In the genomic region with DNA sequence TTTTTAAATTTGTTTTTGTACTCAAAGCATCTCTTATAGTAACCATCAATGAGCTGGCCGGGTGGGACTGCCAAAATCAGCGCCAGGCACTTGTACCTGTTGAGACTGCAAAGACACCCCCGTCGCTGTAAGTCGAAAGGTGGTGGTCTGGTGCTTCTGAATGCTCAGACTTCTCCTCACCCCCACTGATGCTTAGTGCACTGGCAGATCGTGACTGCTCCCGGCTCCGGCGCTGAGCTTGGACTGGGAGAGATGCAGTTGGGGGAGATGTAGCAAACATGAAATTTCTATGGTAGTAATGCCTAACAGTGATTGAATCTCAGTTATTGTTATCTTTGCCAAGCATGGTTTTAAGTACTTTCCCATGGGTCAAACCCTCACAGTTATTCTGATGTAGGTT, we compare ENCODE assay signal across 40 cellular contexts.
"Had no signal": no experiment of that assay in that cellular context is flagged by ENCODE, and none has a peak within 500 bp of the region (broad histone marks: within the 10 kb centered on the region; RNA-seq: fewer than 3 reads in every experiment).

No MANE protein-coding gene starts in this region.

- H3K9me3 ChIP-seq: adrenal gland, ascending aorta, body of pancreas, breast epithelium had no signal

- H3K4me3 ChIP-seq: adrenal gland, ascending aorta, body of pancreas, breast epithelium, cardiac muscle cell had no signal

- FAIRE-seq: astrocyte, bronchial epithelial cell had no signal

- H3K4me3 Mint-ChIP-seq: activated naive CD4-positive, alpha-beta T cell treated with anti-CD3 and anti-CD28 coated beads for 36 hours; activated naive CD4-positive, alpha-beta T cell treated with anti-CD3 and anti-CD28 coated beads, Interleukin-2, amount 10 ng/mL, durations not matched to agents 7 days and 5 days; activated naive CD4-positive, alpha-beta T cell treated with anti-CD3 and anti-CD28 coated beads, Interleukin-2, amount 50 U/mL, for 24 hours; activated naive CD8-positive, alpha-beta T cell; activated naive CD8-positive, alpha-beta T cell treated with anti-CD3 and anti-CD28 coated beads for 36 hours; activated naive CD8-positive, alpha-beta T cell treated with anti-CD3 and anti-CD28 coated beads, Interleukin-2, amount 10 ng/mL, durations not matched to agents 7 days and 5 days; activated naive CD8-positive, alpha-beta T cell treated with anti-CD3 and anti-CD28 coated beads, Interleukin-2, amount 50 U/mL, for 24 hours; activated T-cell treated with anti-CD3 and anti-CD28 coated beads, Interleukin-2, amount 50 U/mL, for 24 hours; activated T-cell treated with anti-CD3 and anti-CD28 coated beads, Interleukin-2, amount 50 U/mL, for 4 hours; activated T-cell treated with anti-CD3 and anti-CD28 coated beads, Interleukin-2, amount 50 U/mL, for 72 hours; activated T-helper 1 cell treated with anti-CD3 and anti-CD28 coated beads, Interleukin-12 subunit alpha, Interleukin-12 subunit beta, Interleukin-2, Interleukin-4 antibody, amounts not matched to agents 30 ng/mL and 10 ng/mL and 1 ng/mL, durations not matched to agents 14 hours and 24 hours and 36 hours; activated T-helper 17 cell treated with anti-CD3 and anti-CD28 coated beads, Interleukin-2, amount 50 U/mL, for 72 hours; brain; central memory CD8-positive, alpha-beta T cell had no signal

- H3K36me3 ChIP-seq: adrenal gland, ascending aorta, brain microvascular endothelial cell, breast epithelium, cardiac muscle cell had no signal

- H3K4me1 ChIP-seq: adrenal gland, ascending aorta, body of pancreas, breast epithelium had no signal

- H3K9me3 Mint-ChIP-seq: activated naive CD4-positive, alpha-beta T cell treated with anti-CD3 and anti-CD28 coated beads, Interleukin-2, amount 10 ng/mL, durations not matched to agents 7 days and 5 days; activated naive CD4-positive, alpha-beta T cell treated with anti-CD3 and anti-CD28 coated beads, Interleukin-2, amount 50 U/mL, for 24 hours; activated naive CD8-positive, alpha-beta T cell treated with anti-CD3 and anti-CD28 coated beads, Interleukin-2, amount 10 ng/mL, durations not matched to agents 7 days and 5 days; activated T-cell treated with anti-CD3 and anti-CD28 coated beads, Interleukin-2, amount 50 U/mL, for 4 hours; activated T-helper 17 cell treated with anti-CD3 and anti-CD28 coated beads, Interleukin-2, amount 50 U/mL, for 72 hours; brain; central memory CD8-positive, alpha-beta T cell had no signal

- H3K27ac Mint-ChIP-seq: activated naive CD4-positive, alpha-beta T cell treated with anti-CD3 and anti-CD28 coated beads for 36 hours; activated naive CD4-positive, alpha-beta T cell treated with anti-CD3 and anti-CD28 coated beads, Interleukin-2, amount 10 ng/mL, durations not matched to agents 7 days and 5 days; activated naive CD4-positive, alpha-beta T cell treated with anti-CD3 and anti-CD28 coated beads, Interleukin-2, amount 50 U/mL, for 24 hours; activated naive CD4-positive, alpha-beta T cell treated with anti-CD3 and anti-CD28 coated beads, Interleukin-2, amount 50 U/mL, for 72 hours; activated naive CD8-positive, alpha-beta T cell; activated naive CD8-positive, alpha-beta T cell treated with anti-CD3 and anti-CD28 coated beads for 36 hours; activated naive CD8-positive, alpha-beta T cell treated with anti-CD3 and anti-CD28 coated beads, Interleukin-2, amount 10 ng/mL, durations not matched to agents 7 days and 5 days; activated naive CD8-positive, alpha-beta T cell treated with anti-CD3 and anti-CD28 coated beads, Interleukin-2, amount 50 U/mL, for 24 hours; activated T-cell treated with anti-CD3 and anti-CD28 coated beads, Interleukin-2, amount 50 U/mL, for 24 hours; activated T-cell treated with anti-CD3 and anti-CD28 coated beads, Interleukin-2, amount 50 U/mL, for 72 hours; activated T-helper 1 cell treated with anti-CD3 and anti-CD28 coated beads, Interleukin-12 subunit alpha, Interleukin-12 subunit beta, Interleukin-2, Interleukin-4 antibody, amounts not matched to agents 30 ng/mL and 10 ng/mL and 1 ng/mL, durations not matched to agents 14 hours and 24 hours and 36 hours; activated T-helper 17 cell treated with anti-CD3 and anti-CD28 coated beads, Interleukin-2, amount 50 U/mL, for 72 hours; activated T-helper 2 cell treated with anti-CD3 and anti-CD28 coated beads, Interferon-gamma antibody, Interleukin-2, Interleukin-4, amounts not matched to agents 10 μg/mL and 5 μg/mL and 100 μg/mL, durations not matched to agents 14 hours and 24 hours and 36 hours; brain had no signal

- H3K27me3 Mint-ChIP-seq: activated naive CD4-positive, alpha-beta T cell treated with anti-CD3 and anti-CD28 coated beads, Interleukin-2, amount 10 ng/mL, durations not matched to agents 7 days and 5 days; activated naive CD4-positive, alpha-beta T cell treated with anti-CD3 and anti-CD28 coated beads, Interleukin-2, amount 50 U/mL, for 24 hours; activated naive CD8-positive, alpha-beta T cell; activated naive CD8-positive, alpha-beta T cell treated with anti-CD3 and anti-CD28 coated beads for 36 hours; activated naive CD8-positive, alpha-beta T cell treated with anti-CD3 and anti-CD28 coated beads, Interleukin-2, amount 10 ng/mL, durations not matched to agents 7 days and 5 days; activated naive CD8-positive, alpha-beta T cell treated with anti-CD3 and anti-CD28 coated beads, Interleukin-2, amount 50 U/mL, for 24 hours; activated T-cell treated with anti-CD3 and anti-CD28 coated beads, Interleukin-2, amount 50 U/mL, for 24 hours; activated T-helper 17 cell treated with anti-CD3 and anti-CD28 coated beads, Interleukin-2, amount 50 U/mL, for 72 hours; brain; central memory CD8-positive, alpha-beta T cell had no signal

- ATAC-seq: activated naive CD4-positive, alpha-beta T cell treated with anti-CD3 and anti-CD28 coated beads, Interleukin-2, amount 50 U/mL, for 72 hours; activated naive CD8-positive, alpha-beta T cell treated with anti-CD3 and anti-CD28 coated beads, Interleukin-2, amount 50 U/mL, for 24 hours; activated T-cell treated with anti-CD3 and anti-CD28 coated beads, Interleukin-2, amount 50 U/mL, for 4 hours; activated T-cell treated with anti-CD3 and anti-CD28 coated beads, Interleukin-2, amount 50 U/mL, for 72 hours; activated T-helper 17 cell treated with anti-CD3 and anti-CD28 coated beads, Interleukin-2, amount 50 U/mL, for 72 hours; body of pancreas had no signal

- H3K4me1 Mint-ChIP-seq: activated naive CD4-positive, alpha-beta T cell treated with anti-CD3 and anti-CD28 coated beads, Interleukin-2, amount 10 ng/mL, durations not matched to agents 7 days and 5 days; brain; central memory CD8-positive, alpha-beta T cell had no signal

- H3K27ac ChIP-seq: adrenal gland, ascending aorta, body of pancreas, brain microvascular endothelial cell, breast epithelium, cardiac muscle cell had no signal

- DNase-seq: activated effector memory CD4-positive, alpha-beta T cell treated with anti-CD3 and anti-CD28 coated beads, Interleukin-2, amount 50 U/mL, for 16 hours; activated effector memory CD4-positive, alpha-beta T cell treated with Interleukin-2 at 50 U/mL for 16 hours; activated gamma-delta T cell; activated gamma-delta T cell treated with Interleukin-2 at 50 U/mL for 16 hours; activated naive CD4-positive, alpha-beta T cell; activated naive CD4-positive, alpha-beta T cell treated with anti-CD3 and anti-CD28 coated beads for 36 hours; activated naive CD4-positive, alpha-beta T cell treated with anti-CD3 and anti-CD28 coated beads, Interleukin-2, amount 10 ng/mL, durations not matched to agents 7 days and 5 days; activated naive CD4-positive, alpha-beta T cell treated with anti-CD3 and anti-CD28 coated beads, Interleukin-2, amount 50 U/mL, for 16 hours; activated naive CD4-positive, alpha-beta T cell treated with Interleukin-2 at 50 U/mL for 16 hours; activated naive CD8-positive, alpha-beta T cell treated with anti-CD3 and anti-CD28 coated beads for 36 hours; activated naive CD8-positive, alpha-beta T cell treated with anti-CD3 and anti-CD28 coated beads, Interleukin-2, amount 10 ng/mL, durations not matched to agents 7 days and 5 days; activated naive CD8-positive, alpha-beta T cell treated with anti-CD3 and anti-CD28 coated beads, Interleukin-2, amount 50 U/mL, for 24 hours; activated T-cell treated with anti-CD3 and anti-CD28 coated beads, Interleukin-2, amount 50 U/mL, for 1 hour; activated T-cell treated with anti-CD3 and anti-CD28 coated beads, Interleukin-2, amount 50 U/mL, for 24 hours; activated T-cell treated with anti-CD3 and anti-CD28 coated beads, Interleukin-2, amount 50 U/mL, for 4 hours; activated T-cell treated with anti-CD3 and anti-CD28 coated beads, Interleukin-2, amount 50 U/mL, for 48 hours; activated T-cell treated with anti-CD3 and anti-CD28 coated beads, Interleukin-2, amount 50 U/mL, for 72 hours; adrenal gland; amniotic stem cell; amygdala; anterior cingulate cortex; aorta; body of pancreas; brain microvascular endothelial cell; caudate nucleus; central memory CD4-positive, alpha-beta T cell; cerebellar nuclear complex had no signal

- H3K27me3 ChIP-seq: adrenal gland, ascending aorta, body of pancreas, brain microvascular endothelial cell, breast epithelium, cardiac muscle cell had no signal
